1 cellular context compared by ENCODE assay signal in genomic region chr1:202235856-202236837, GRCh38.
TF ChIP-seq lines count a peak whose summit lies in the region.

No MANE protein-coding gene starts in this region.

TF ChIP-seq in K562, 482 proteins besides CTCF, POLR2A, EP300 and RAD21 (continued from another document):
- TF ChIP-seq, protein P1, sequence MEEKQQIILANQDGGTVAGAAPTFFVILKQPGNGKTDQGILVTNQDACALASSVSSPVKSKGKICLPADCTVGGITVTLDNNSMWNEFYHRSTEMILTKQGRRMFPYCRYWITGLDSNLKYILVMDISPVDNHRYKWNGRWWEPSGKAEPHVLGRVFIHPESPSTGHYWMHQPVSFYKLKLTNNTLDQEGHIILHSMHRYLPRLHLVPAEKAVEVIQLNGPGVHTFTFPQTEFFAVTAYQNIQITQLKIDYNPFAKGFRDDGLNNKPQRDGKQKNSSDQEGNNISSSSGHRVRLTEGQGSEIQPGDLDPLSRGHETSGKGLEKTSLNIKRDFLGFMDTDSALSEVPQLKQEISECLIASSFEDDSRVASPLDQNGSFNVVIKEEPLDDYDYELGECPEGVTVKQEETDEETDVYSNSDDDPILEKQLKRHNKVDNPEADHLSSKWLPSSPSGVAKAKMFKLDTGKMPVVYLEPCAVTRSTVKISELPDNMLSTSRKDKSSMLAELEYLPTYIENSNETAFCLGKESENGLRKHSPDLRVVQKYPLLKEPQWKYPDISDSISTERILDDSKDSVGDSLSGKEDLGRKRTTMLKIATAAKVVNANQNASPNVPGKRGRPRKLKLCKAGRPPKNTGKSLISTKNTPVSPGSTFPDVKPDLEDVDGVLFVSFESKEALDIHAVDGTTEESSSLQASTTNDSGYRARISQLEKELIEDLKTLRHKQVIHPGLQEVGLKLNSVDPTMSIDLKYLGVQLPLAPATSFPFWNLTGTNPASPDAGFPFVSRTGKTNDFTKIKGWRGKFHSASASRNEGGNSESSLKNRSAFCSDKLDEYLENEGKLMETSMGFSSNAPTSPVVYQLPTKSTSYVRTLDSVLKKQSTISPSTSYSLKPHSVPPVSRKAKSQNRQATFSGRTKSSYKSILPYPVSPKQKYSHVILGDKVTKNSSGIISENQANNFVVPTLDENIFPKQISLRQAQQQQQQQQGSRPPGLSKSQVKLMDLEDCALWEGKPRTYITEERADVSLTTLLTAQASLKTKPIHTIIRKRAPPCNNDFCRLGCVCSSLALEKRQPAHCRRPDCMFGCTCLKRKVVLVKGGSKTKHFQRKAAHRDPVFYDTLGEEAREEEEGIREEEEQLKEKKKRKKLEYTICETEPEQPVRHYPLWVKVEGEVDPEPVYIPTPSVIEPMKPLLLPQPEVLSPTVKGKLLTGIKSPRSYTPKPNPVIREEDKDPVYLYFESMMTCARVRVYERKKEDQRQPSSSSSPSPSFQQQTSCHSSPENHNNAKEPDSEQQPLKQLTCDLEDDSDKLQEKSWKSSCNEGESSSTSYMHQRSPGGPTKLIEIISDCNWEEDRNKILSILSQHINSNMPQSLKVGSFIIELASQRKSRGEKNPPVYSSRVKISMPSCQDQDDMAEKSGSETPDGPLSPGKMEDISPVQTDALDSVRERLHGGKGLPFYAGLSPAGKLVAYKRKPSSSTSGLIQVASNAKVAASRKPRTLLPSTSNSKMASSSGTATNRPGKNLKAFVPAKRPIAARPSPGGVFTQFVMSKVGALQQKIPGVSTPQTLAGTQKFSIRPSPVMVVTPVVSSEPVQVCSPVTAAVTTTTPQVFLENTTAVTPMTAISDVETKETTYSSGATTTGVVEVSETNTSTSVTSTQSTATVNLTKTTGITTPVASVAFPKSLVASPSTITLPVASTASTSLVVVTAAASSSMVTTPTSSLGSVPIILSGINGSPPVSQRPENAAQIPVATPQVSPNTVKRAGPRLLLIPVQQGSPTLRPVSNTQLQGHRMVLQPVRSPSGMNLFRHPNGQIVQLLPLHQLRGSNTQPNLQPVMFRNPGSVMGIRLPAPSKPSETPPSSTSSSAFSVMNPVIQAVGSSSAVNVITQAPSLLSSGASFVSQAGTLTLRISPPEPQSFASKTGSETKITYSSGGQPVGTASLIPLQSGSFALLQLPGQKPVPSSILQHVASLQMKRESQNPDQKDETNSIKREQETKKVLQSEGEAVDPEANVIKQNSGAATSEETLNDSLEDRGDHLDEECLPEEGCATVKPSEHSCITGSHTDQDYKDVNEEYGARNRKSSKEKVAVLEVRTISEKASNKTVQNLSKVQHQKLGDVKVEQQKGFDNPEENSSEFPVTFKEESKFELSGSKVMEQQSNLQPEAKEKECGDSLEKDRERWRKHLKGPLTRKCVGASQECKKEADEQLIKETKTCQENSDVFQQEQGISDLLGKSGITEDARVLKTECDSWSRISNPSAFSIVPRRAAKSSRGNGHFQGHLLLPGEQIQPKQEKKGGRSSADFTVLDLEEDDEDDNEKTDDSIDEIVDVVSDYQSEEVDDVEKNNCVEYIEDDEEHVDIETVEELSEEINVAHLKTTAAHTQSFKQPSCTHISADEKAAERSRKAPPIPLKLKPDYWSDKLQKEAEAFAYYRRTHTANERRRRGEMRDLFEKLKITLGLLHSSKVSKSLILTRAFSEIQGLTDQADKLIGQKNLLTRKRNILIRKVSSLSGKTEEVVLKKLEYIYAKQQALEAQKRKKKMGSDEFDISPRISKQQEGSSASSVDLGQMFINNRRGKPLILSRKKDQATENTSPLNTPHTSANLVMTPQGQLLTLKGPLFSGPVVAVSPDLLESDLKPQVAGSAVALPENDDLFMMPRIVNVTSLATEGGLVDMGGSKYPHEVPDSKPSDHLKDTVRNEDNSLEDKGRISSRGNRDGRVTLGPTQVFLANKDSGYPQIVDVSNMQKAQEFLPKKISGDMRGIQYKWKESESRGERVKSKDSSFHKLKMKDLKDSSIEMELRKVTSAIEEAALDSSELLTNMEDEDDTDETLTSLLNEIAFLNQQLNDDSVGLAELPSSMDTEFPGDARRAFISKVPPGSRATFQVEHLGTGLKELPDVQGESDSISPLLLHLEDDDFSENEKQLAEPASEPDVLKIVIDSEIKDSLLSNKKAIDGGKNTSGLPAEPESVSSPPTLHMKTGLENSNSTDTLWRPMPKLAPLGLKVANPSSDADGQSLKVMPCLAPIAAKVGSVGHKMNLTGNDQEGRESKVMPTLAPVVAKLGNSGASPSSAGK (IDR thresholded peaks at IDR 0.05) = peak; percentile 55
- TF ChIP-seq TSC22D4 (tag; IDR thresholded peaks at IDR 0.05) (no peak), BMI1 (IDR thresholded peaks at IDR 0.05; ENCODE audit: low read length) (no peak), NRF1 (conservative IDR thresholded peaks at IDR 0.05 in 1 of 2, IDR thresholded peaks at IDR 0.05 in 1 of 2) (peak; percentile 48 to 50; a peak in 3 of 4 replicates), E2F5 (CRISPR knock-in tag; IDR thresholded peaks at IDR 0.05) (0 out of 2 replicates have a peak, but pooled peaks have one; percentile 10), ETS1 (conservative IDR thresholded peaks at IDR 0.05; ENCODE audit: control insufficient read depth, low read depth, low read length) (no peak), JUND (IDR thresholded peaks at IDR 0.05; ENCODE audit: borderline replicate concordance, low read depth, low read length) (peak; percentile 86), JUND (tag; IDR thresholded peaks at IDR 0.05; ENCODE audit: borderline replicate concordance, low read depth, low read length) (peak; percentile 52; the same call in 1 of the 3 replicates), MTA1 (IDR thresholded peaks at IDR 0.05; ENCODE audit: borderline replicate concordance) (no peak), DPF2 (IDR thresholded peaks at IDR 0.05) (no peak; the same call in 1 of the 2 replicates), ZKSCAN1 (IDR thresholded peaks at IDR 0.05; ENCODE audit: low read depth, low read length) (peak; percentile 91), TRIM24 (IDR thresholded peaks at IDR 0.05) (peak in 1 of 2 experiments; percentile 12; a peak in 1 of 4 replicates), ZNF121 (CRISPR knock-in tag; conservative IDR thresholded peaks at IDR 0.05) (no peak), ZNF589 (CRISPR knock-in tag; IDR thresholded peaks at IDR 0.05; ENCODE audit: low read depth) (no peak), TAF7 (tag; IDR thresholded peaks at IDR 0.05) (no peak), SMAD1 (IDR thresholded peaks at IDR 0.05; ENCODE audit: low read depth, low read length, partially characterized antibody) (peak; percentile 82), MED1 (CRISPR knock-in tag; IDR thresholded peaks at IDR 0.05; ENCODE audit: borderline replicate concordance) (no peak), MECOM (CRISPR knock-in tag; IDR thresholded peaks at IDR 0.05) (no peak), ZBTB40 (IDR thresholded peaks at IDR 0.05) (0 out of 2 replicates have a peak, but pooled peaks have one; percentile 18), ZBTB40 (CRISPR knock-in tag; IDR thresholded peaks at IDR 0.05) (no peak), PTBP1 (IDR thresholded peaks at IDR 0.05; ENCODE audit: low read depth, low read length) (no peak), CEBPG (CRISPR knock-in tag; IDR thresholded peaks at IDR 0.05) (peak; percentile 95), CEBPG (tag; conservative IDR thresholded peaks at IDR 0.05 in 1 of 2, IDR thresholded peaks at IDR 0.05 in 1 of 2) (peak; percentile 77 to 84; a peak in 3 of 4 replicates), HLTF (IDR thresholded peaks at IDR 0.05) (no peak), MTA3 (IDR thresholded peaks at IDR 0.05; ENCODE audit: borderline replicate concordance) (no peak)
- TF ChIP-seq, protein P2, sequence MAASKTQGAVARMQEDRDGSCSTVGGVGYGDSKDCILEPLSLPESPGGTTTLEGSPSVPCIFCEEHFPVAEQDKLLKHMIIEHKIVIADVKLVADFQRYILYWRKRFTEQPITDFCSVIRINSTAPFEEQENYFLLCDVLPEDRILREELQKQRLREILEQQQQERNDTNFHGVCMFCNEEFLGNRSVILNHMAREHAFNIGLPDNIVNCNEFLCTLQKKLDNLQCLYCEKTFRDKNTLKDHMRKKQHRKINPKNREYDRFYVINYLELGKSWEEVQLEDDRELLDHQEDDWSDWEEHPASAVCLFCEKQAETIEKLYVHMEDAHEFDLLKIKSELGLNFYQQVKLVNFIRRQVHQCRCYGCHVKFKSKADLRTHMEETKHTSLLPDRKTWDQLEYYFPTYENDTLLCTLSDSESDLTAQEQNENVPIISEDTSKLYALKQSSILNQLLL (CRISPR knock-in tag; IDR thresholded peaks at IDR 0.05; ENCODE audit: borderline replicate concordance) = no peak
